ENCODE assay signal across 2 cellular contexts in the genomic region with DNA sequence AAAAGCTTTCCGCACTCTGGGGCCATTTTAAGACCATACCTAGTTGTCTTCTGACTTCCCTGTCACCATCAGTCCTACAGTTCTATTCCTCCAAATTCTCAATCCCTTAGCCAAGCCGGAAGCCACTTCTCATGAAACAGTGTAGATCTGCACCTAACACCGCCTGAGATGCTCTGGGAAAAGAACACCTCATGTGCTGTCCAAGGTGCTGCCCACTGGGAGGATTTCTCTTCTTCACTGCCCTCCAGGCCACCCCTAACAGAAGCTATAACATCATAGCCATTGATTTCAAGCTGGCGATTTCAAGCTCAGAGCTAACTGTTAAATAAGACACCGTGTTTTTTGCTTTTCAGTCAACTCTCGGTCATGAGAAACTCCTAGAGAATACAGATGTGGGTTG.
TF ChIP-seq lines count a peak whose summit lies in the region.

No MANE protein-coding gene starts in this region.

TF ChIP-seq in SK-N-SH, 30 proteins besides CTCF, POLR2A, EP300 and RAD21:
- TF ChIP-seq, protein P1, sequence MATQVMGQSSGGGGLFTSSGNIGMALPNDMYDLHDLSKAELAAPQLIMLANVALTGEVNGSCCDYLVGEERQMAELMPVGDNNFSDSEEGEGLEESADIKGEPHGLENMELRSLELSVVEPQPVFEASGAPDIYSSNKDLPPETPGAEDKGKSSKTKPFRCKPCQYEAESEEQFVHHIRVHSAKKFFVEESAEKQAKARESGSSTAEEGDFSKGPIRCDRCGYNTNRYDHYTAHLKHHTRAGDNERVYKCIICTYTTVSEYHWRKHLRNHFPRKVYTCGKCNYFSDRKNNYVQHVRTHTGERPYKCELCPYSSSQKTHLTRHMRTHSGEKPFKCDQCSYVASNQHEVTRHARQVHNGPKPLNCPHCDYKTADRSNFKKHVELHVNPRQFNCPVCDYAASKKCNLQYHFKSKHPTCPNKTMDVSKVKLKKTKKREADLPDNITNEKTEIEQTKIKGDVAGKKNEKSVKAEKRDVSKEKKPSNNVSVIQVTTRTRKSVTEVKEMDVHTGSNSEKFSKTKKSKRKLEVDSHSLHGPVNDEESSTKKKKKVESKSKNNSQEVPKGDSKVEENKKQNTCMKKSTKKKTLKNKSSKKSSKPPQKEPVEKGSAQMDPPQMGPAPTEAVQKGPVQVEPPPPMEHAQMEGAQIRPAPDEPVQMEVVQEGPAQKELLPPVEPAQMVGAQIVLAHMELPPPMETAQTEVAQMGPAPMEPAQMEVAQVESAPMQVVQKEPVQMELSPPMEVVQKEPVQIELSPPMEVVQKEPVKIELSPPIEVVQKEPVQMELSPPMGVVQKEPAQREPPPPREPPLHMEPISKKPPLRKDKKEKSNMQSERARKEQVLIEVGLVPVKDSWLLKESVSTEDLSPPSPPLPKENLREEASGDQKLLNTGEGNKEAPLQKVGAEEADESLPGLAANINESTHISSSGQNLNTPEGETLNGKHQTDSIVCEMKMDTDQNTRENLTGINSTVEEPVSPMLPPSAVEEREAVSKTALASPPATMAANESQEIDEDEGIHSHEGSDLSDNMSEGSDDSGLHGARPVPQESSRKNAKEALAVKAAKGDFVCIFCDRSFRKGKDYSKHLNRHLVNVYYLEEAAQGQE (IDR thresholded peaks at IDR 0.05; ENCODE audit: low read depth, low read length): peak; percentile 95
- TF ChIP-seq RCOR1 (IDR thresholded peaks at IDR 0.05; ENCODE audit: low read length) (no peak), FOXM1 (IDR thresholded peaks at IDR 0.05; ENCODE audit: low read depth) (no peak)

TF ChIP-seq in SK-N-SH treated with all-trans-retinoic acid at 6 μM for 48 hours, 23 proteins besides CTCF, POLR2A, EP300 and RAD21 (continued from another document):
- TF ChIP-seq, protein P2, sequence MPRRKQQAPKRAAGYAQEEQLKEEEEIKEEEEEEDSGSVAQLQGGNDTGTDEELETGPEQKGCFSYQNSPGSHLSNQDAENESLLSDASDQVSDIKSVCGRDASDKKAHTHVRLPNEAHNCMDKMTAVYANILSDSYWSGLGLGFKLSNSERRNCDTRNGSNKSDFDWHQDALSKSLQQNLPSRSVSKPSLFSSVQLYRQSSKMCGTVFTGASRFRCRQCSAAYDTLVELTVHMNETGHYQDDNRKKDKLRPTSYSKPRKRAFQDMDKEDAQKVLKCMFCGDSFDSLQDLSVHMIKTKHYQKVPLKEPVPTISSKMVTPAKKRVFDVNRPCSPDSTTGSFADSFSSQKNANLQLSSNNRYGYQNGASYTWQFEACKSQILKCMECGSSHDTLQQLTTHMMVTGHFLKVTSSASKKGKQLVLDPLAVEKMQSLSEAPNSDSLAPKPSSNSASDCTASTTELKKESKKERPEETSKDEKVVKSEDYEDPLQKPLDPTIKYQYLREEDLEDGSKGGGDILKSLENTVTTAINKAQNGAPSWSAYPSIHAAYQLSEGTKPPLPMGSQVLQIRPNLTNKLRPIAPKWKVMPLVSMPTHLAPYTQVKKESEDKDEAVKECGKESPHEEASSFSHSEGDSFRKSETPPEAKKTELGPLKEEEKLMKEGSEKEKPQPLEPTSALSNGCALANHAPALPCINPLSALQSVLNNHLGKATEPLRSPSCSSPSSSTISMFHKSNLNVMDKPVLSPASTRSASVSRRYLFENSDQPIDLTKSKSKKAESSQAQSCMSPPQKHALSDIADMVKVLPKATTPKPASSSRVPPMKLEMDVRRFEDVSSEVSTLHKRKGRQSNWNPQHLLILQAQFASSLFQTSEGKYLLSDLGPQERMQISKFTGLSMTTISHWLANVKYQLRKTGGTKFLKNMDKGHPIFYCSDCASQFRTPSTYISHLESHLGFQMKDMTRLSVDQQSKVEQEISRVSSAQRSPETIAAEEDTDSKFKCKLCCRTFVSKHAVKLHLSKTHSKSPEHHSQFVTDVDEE (CRISPR knock-in tag; IDR thresholded peaks at IDR 0.05): no peak
- no peak for TF ChIP-seq GLIS3 (CRISPR knock-in tag; IDR thresholded peaks at IDR 0.05)
- TF ChIP-seq TOX (CRISPR knock-in tag; IDR thresholded peaks at IDR 0.05; ENCODE audit: borderline replicate concordance): no peak
- no peak for TF ChIP-seq OSR1 (CRISPR knock-in tag; IDR thresholded peaks at IDR 0.05)
- no peak for TF ChIP-seq PPARA (CRISPR knock-in tag; IDR thresholded peaks at IDR 0.05; ENCODE audit: borderline replicate concordance)
- TF ChIP-seq CSDC2 (CRISPR knock-in tag; IDR thresholded peaks at IDR 0.05): no peak
- TF ChIP-seq ZC3H10 (CRISPR knock-in tag; IDR thresholded peaks at IDR 0.05): no peak
- TF ChIP-seq ISL1 (CRISPR knock-in tag; IDR thresholded peaks at IDR 0.05): no peak
- TF ChIP-seq RARB (CRISPR knock-in tag; IDR thresholded peaks at IDR 0.05): no peak
- TF ChIP-seq, protein P3, sequence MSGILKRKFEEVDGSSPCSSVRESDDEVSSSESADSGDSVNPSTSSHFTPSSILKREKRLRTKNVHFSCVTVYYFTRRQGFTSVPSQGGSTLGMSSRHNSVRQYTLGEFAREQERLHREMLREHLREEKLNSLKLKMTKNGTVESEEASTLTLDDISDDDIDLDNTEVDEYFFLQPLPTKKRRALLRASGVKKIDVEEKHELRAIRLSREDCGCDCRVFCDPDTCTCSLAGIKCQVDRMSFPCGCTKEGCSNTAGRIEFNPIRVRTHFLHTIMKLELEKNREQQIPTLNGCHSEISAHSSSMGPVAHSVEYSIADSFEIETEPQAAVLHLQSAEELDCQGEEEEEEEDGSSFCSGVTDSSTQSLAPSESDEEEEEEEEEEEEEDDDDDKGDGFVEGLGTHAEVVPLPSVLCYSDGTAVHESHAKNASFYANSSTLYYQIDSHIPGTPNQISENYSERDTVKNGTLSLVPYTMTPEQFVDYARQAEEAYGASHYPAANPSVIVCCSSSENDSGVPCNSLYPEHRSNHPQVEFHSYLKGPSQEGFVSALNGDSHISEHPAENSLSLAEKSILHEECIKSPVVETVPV (CRISPR knock-in tag; IDR thresholded peaks at IDR 0.05): no peak
- TF ChIP-seq ZNF8 (CRISPR knock-in tag; IDR thresholded peaks at IDR 0.05): no peak
- no peak for TF ChIP-seq ZFP30 (CRISPR knock-in tag; IDR thresholded peaks at IDR 0.05)
